7 cellular contexts compared by ENCODE assay signal in the genomic region with DNA sequence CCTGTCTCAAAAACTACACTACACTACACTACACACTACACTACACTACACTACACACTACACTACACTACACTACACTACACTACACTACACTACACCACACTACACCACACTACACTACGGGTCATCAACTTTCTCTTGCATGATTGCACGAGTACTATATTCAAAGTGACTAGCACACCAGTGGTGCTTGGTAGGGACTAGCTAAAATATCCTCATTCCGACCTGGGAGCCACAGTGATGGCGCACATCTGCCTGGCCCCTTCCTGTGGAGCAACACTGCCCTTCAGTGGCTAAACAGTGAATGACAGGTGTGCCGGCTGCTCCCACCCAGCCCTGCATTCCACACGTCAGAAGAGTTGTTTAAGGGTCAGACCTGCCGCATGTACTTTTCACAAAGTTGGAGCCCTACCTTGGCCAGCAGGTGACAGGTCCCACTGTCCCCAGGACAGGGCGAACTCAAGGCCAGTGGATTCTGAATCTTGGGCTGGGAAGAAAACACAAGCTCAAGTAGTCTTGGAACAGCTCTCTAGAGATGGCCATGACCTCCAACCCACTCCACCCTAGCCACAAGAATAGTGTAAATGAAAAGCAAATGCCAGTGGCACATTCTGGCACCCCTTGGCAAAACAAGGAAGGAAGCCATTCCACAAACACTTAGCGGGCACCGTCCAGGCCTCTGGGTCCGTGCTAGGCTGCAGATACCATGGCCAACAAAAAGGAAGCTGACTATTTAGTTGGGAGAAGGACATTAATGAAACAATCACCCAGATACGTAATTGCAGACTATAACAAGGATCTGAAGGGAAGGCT. TPM values are rescaled to one million over a fixed set of nuclear protein-coding genes. Genes with fewer than 3 reads are reported as not detected.
DNase-seq lines count a peak whose midpoint lies in the region; ATAC-seq, FAIRE-seq and TF ChIP-seq lines count a peak whose summit lies in the region.

No MANE protein-coding gene starts in this region.

- no peak overlapping the region for H3K4me3 ChIP-seq in small intestine (ENCODE audit: low read depth in 1 of 2, low read length in 2 of 2)

- H3K4me1 ChIP-seq in small intestine (ENCODE audit: control insufficient read depth in 2 of 2, insufficient read depth in 1 of 2, low read depth in 1 of 2, low read length in 1 of 2) = no peaks in the 10 kb centered on the region

- H3K27me3 ChIP-seq in small intestine (ENCODE audit: control insufficient read depth in 2 of 2, insufficient read depth in 2 of 2, low read length in 2 of 2) = no peaks in the 10 kb centered on the region

- peak overlapping the region; percentile 91 for H3K27ac ChIP-seq in angular gyrus (ENCODE audit: low read depth, low read length)
- no peak overlapping the region for H3K27ac ChIP-seq in small intestine (ENCODE audit: low read depth in 1 of 2, low read length in 1 of 2)

- WGBS in small intestine, 3 donors = 25 to 33% (median 27%) methylated on average over 12 of the region's 12 CpGs

- FAIRE-seq in small intestine (lab: Jason Lieb, UNC) = no peak

- DNase-seq in NCI-H1694 treated with DMSO at 0.1 percent for 48 hours (lab: John Stamatoyannopoulos, UW) (peak; percentile 79), T-helper 2 cell (peak; percentile 8 to 60 (median 33)), hepatic stellate cell (ENCODE audit: low spot score) (peak; percentile 81), small intestine (peak; percentile 76)

- H3K9me3 ChIP-seq in small intestine (ENCODE audit: control insufficient read depth, low read depth) = no peaks in the 10 kb centered on the region

- no peaks in the 10 kb centered on the region for H3K36me3 ChIP-seq in small intestine (ENCODE audit: control insufficient read depth in 2 of 2, insufficient read depth in 2 of 2, low read length in 2 of 2)

- ATAC-seq in GM18505 (IDR thresholded peaks at IDR 0.05; ENCODE audit: unreplicated experiment) (peak; percentile 84), HG02798 (IDR thresholded peaks at IDR 0.05; ENCODE audit: poor library complexity, unreplicated experiment) (peak; percentile 87)

- TF ChIP-seq POLR2A in GM18505 (IDR thresholded peaks at IDR 0.05; ENCODE audit: borderline replicate concordance, extremely low read depth, insufficient read depth, insufficient read length) = no peak

RNA-seq across cellular contexts. Expression of gene EPCAM, which starts 45.9 kb away (rescaled TPM):
- polyA plus RNA-seq in small intestine = 100 to 1,000 TPM; 580 to 727 (median 671) TPM
